In genomic region chr1:96372881-96373280, GRCh38 we compare ENCODE assay signal across 14 cellular contexts.
DNase-seq lines count a peak whose midpoint lies in the region; TF ChIP-seq lines count a peak whose summit lies in the region.
"Had no signal": no experiment of that assay in that cellular context is flagged by ENCODE, and none has a peak within 500 bp of the region (broad histone marks: within the 10 kb centered on the region; RNA-seq: fewer than 3 reads in every experiment).

No MANE protein-coding gene starts in this region.

- peaks cover 16% of the 10 kb centered on the region for H3K9me3 Mint-ChIP-seq in osteocyte (ENCODE audit: unreplicated experiment)
- H3K9me3 Mint-ChIP-seq in chondrocyte (ENCODE audit: low read depth), result no peaks in the 10 kb centered on the region

- DNase-seq in ELR (ENCODE audit: low read depth), result peak; percentile 44
- peak; percentile 29 for DNase-seq in choroid plexus epithelial cell (ENCODE audit: low read depth)
- peak; percentile 44 for DNase-seq in fibroblast of pulmonary artery (ENCODE audit: low read depth)
- DNase-seq in osteocyte (ENCODE audit: extremely low spot score, unreplicated experiment), result no peak
- no peak for DNase-seq in DMS53 (lab: John Stamatoyannopoulos, UW)
- DNase-seq in NCI-H524 treated with DMSO at 0.1 percent for 48 hours (lab: John Stamatoyannopoulos, UW), result no peak
- DNase-seq in chondrocyte (ENCODE audit: low spot score), result no peak
- no peak for DNase-seq in NCI-H2196 (lab: John Stamatoyannopoulos, UW; ENCODE audit: unreplicated experiment)
- DNase-seq: AML-193; Caco-2; CD4-positive, alpha-beta T cell; DMS79; GM23248 had no signal

- H3K36me3 Mint-ChIP-seq in osteocyte (ENCODE audit: unreplicated experiment) (no peaks in the 10 kb centered on the region), chondrocyte (ENCODE audit: low read depth) (no peaks in the 10 kb centered on the region)

- H3K4me1 Mint-ChIP-seq in osteocyte (ENCODE audit: unreplicated experiment), result peaks cover 46% of the 10 kb centered on the region
- peaks cover 36% of the 10 kb centered on the region for H3K4me1 Mint-ChIP-seq in chondrocyte (ENCODE audit: low read depth)

- TF ChIP-seq CTCF in choroid plexus epithelial cell (conservative IDR thresholded peaks at IDR 0.05; ENCODE audit: low read depth, low read length), result no peak
- TF ChIP-seq CTCF in fibroblast of pulmonary artery (IDR thresholded peaks at IDR 0.05; ENCODE audit: low read length, missing control alignments), result no peak
- TF ChIP-seq CTCF in osteocyte (IDR thresholded peaks at IDR 0.05), result no peak
- TF ChIP-seq CTCF in chondrocyte (IDR thresholded peaks at IDR 0.05), result no peak

- H3K27me3 Mint-ChIP-seq in osteocyte (ENCODE audit: unreplicated experiment) (no peaks in the 10 kb centered on the region), chondrocyte (ENCODE audit: low read depth) (no peaks in the 10 kb centered on the region)
- H3K27me3 Mint-ChIP-seq: CD4-positive, alpha-beta T cell had no signal

- H3K27ac Mint-ChIP-seq in osteocyte (ENCODE audit: unreplicated experiment), result peak overlapping the region; percentile 57
- H3K27ac Mint-ChIP-seq in chondrocyte (ENCODE audit: unreplicated experiment), result no peak overlapping the region
- H3K27ac Mint-ChIP-seq: CD4-positive, alpha-beta T cell had no signal

- H3K4me3 Mint-ChIP-seq in osteocyte (ENCODE audit: unreplicated experiment) (no peak overlapping the region), chondrocyte (ENCODE audit: unreplicated experiment) (no peak overlapping the region)
- H3K4me3 Mint-ChIP-seq: CD4-positive, alpha-beta T cell had no signal

- H3K4me3 ChIP-seq in choroid plexus epithelial cell (ENCODE audit: low read depth, low read length) (no peak overlapping the region), fibroblast of pulmonary artery (replicated peaks; ENCODE audit: low read depth, low read length) (no peak overlapping the region)
- H3K4me3 ChIP-seq: GM23248, HAP-1 had no signal

Comparison
In these comparisons a context has a peak if more than half of its experiments do, and no peak if none do; other contexts are left out.
1. DNase-seq: peak in ELR (single experiment), choroid plexus epithelial cell (single experiment) and fibroblast of pulmonary artery (single experiment); none in osteocyte (single experiment), DMS53 (single experiment), NCI-H524 treated with DMSO at 0.1 percent for 48 hours (single experiment), chondrocyte (single experiment) and NCI-H2196 (single experiment).